1 cellular context compared by ENCODE assay signal in the genomic region with DNA sequence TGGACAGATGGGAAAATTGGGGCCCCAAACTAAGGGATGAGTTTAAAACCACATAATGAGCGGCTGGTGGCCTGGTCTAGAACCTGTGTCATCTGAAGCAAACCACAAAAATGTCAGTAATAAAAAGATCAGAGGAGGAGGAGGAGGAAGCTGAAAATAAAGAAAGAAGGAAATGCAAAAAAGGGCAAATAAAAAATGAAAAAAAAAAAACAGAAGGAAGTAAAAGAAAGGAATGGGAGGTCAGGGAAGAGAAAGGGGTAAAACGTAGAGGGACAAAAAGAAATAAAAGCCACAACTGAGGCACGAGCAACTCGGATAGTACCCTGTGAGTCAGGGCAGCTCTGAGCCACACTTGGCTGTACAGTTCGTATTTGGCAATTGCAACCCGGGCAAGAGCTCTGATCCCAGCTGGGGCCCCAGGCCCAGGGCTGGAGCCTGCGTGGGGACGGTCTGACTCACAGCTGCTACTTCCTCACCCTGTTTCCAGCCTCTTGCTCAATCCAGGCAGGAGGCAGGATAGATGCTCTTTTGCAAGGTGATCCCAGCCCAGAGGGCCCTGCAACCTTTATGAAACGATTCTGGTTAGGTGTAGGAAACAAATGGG.
A peak's percentile ranks its signal among the peaks of the same experiment; 100 is the strongest.
TF ChIP-seq lines count a peak whose summit lies in the region.

No MANE protein-coding gene starts in this region.

TF ChIP-seq in HepG2, 621 proteins besides CTCF, POLR2A, EP300 and RAD21 (continued from another document and continues in another):
- TF ChIP-seq, protein P1, sequence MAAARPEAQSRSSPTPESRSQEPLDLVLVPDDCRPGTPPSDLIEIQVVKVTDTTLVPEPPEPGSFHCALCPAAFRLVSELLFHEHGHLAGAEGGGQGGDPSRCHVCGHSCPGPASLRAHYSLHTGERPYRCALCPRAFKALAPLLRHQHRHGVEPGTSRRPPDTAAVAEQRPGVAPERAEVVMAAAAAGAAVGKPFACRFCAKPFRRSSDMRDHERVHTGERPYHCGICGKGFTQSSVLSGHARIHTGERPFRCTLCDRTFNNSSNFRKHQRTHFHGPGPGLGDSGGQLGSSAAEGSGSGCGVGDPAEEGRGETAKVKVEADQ (CRISPR knock-in tag; IDR thresholded peaks at IDR 0.05; ENCODE audit: borderline replicate concordance): peak; percentile 60; the same call in 1 of the 2 replicates
- TF ChIP-seq ZNF350 (CRISPR knock-in tag; IDR thresholded peaks at IDR 0.05; ENCODE audit: borderline replicate concordance, low read depth) (peak; percentile 40; the same call in 1 of the 2 replicates), FOXP1 (IDR thresholded peaks at IDR 0.05) (no peak), FOXP1 (CRISPR knock-in tag; IDR thresholded peaks at IDR 0.05) (peak; percentile 33; the same call in 1 of the 2 replicates), ZNF329 (CRISPR knock-in tag; IDR thresholded peaks at IDR 0.05; ENCODE audit: low read depth) (no peak), SP1 (IDR thresholded peaks at IDR 0.05) (no peak), SP1 (CRISPR knock-in tag; IDR thresholded peaks at IDR 0.05) (no peak), LCORL (IDR thresholded peaks at IDR 0.05) (no peak), LCORL (CRISPR knock-in tag; IDR thresholded peaks at IDR 0.05) (peak; percentile 98), KDM1A (CRISPR knock-in tag; IDR thresholded peaks at IDR 0.05) (peak; percentile 92), ZNF616 (CRISPR knock-in tag; IDR thresholded peaks at IDR 0.05; ENCODE audit: low read depth) (no peak), SP2 (CRISPR knock-in tag; IDR thresholded peaks at IDR 0.05) (no peak), ZNF256 (CRISPR knock-in tag; conservative IDR thresholded peaks at IDR 0.05) (no peak), SOX5 (CRISPR knock-in tag; IDR thresholded peaks at IDR 0.05; ENCODE audit: borderline replicate concordance) (peak; percentile 71; the same call in 1 of the 2 replicates), ZBTB7A (CRISPR knock-in tag; IDR thresholded peaks at IDR 0.05) (no peak), SSRP1 (CRISPR knock-in tag; IDR thresholded peaks at IDR 0.05) (no peak), JUNB (CRISPR knock-in tag; IDR thresholded peaks at IDR 0.05; ENCODE audit: borderline replicate concordance) (no peak), ZNF746 (CRISPR knock-in tag; IDR thresholded peaks at IDR 0.05) (peak; percentile 36; the same call in 1 of the 2 replicates), ZNF234 (CRISPR knock-in tag; conservative IDR thresholded peaks at IDR 0.05) (no peak), REXO4 (CRISPR knock-in tag; IDR thresholded peaks at IDR 0.05; ENCODE audit: borderline replicate concordance) (no peak), ZNF761 (CRISPR knock-in tag; conservative IDR thresholded peaks at IDR 0.05) (no peak), ZSCAN29 (CRISPR knock-in tag; conservative IDR thresholded peaks at IDR 0.05) (0 out of 2 replicates have a peak, but pooled peaks have one; percentile 62), ZNF33A (CRISPR knock-in tag; IDR thresholded peaks at IDR 0.05; ENCODE audit: borderline replicate concordance) (no peak), ASH2L (IDR thresholded peaks at IDR 0.05; ENCODE audit: insufficient read length, low read depth, low read length) (peak; percentile 25), KLF9 (CRISPR knock-in tag; IDR thresholded peaks at IDR 0.05; ENCODE audit: low read depth) (no peak), MTF2 (CRISPR knock-in tag; IDR thresholded peaks at IDR 0.05; ENCODE audit: borderline replicate concordance) (no peak), TEAD2 (CRISPR knock-in tag; IDR thresholded peaks at IDR 0.05) (no peak), JUN (CRISPR knock-in tag; IDR thresholded peaks at IDR 0.05) (no peak), FOXK1 (CRISPR knock-in tag; IDR thresholded peaks at IDR 0.05; ENCODE audit: borderline replicate concordance, low read depth) (peak; percentile 37; the same call in 1 of the 2 replicates), IRF2 (CRISPR knock-in tag; IDR thresholded peaks at IDR 0.05) (peak; percentile 71; the same call in 1 of the 2 replicates), ZNF136 (CRISPR knock-in tag; IDR thresholded peaks at IDR 0.05; ENCODE audit: low read depth) (peak; percentile 80; the same call in 1 of the 2 replicates), FOXM1 (CRISPR knock-in tag; IDR thresholded peaks at IDR 0.05) (no peak), ZNF724P (CRISPR knock-in tag; IDR thresholded peaks at IDR 0.05; ENCODE audit: borderline replicate concordance) (no peak), BRD4 (CRISPR knock-in tag; IDR thresholded peaks at IDR 0.05) (no peak), ZNF614 (CRISPR knock-in tag; IDR thresholded peaks at IDR 0.05; ENCODE audit: borderline replicate concordance) (no peak), EED (CRISPR knock-in tag; IDR thresholded peaks at IDR 0.05) (no peak), ZFP62 (CRISPR knock-in tag; IDR thresholded peaks at IDR 0.05) (no peak), NR3C1 (CRISPR knock-in tag; IDR thresholded peaks at IDR 0.05) (no peak), ZNF567 (CRISPR knock-in tag; IDR thresholded peaks at IDR 0.05; ENCODE audit: borderline replicate concordance) (no peak), ZEB1 (IDR thresholded peaks at IDR 0.05; ENCODE audit: insufficient replicate concordance, low read depth) (no peak), FOSL1 (CRISPR knock-in tag; IDR thresholded peaks at IDR 0.05; ENCODE audit: borderline replicate concordance) (peak; percentile 81; the same call in 1 of the 2 replicates), MEIS1 (CRISPR knock-in tag; IDR thresholded peaks at IDR 0.05; ENCODE audit: borderline replicate concordance) (no peak), ZNF317 (CRISPR knock-in tag; IDR thresholded peaks at IDR 0.05) (peak; percentile 46; the same call in 1 of the 2 replicates), CBX5 (CRISPR knock-in tag; IDR thresholded peaks at IDR 0.05; ENCODE audit: borderline replicate concordance) (peak; percentile 79; the same call in 1 of the 2 replicates), KDM5B (CRISPR knock-in tag; IDR thresholded peaks at IDR 0.05; ENCODE audit: borderline replicate concordance) (peak; percentile 58; the same call in 1 of the 2 replicates), FLYWCH1 (CRISPR knock-in tag; IDR thresholded peaks at IDR 0.05) (no peak), U2AF1 (optimal IDR thresholded peaks at IDR 0.05; ENCODE audit: low read depth, low read length) (no peak), GABPB1 (CRISPR knock-in tag; IDR thresholded peaks at IDR 0.05) (peak; percentile 61), RFX1 (IDR thresholded peaks at IDR 0.05) (no peak), ZNF296 (CRISPR knock-in tag; conservative IDR thresholded peaks at IDR 0.05) (no peak), REPIN1 (CRISPR knock-in tag; IDR thresholded peaks at IDR 0.05; ENCODE audit: borderline replicate concordance, low read depth) (no peak), ZNF274 (CRISPR knock-in tag; IDR thresholded peaks at IDR 0.05) (peak; percentile 31; the same call in 1 of the 2 replicates)
- TF ChIP-seq, protein P2, sequence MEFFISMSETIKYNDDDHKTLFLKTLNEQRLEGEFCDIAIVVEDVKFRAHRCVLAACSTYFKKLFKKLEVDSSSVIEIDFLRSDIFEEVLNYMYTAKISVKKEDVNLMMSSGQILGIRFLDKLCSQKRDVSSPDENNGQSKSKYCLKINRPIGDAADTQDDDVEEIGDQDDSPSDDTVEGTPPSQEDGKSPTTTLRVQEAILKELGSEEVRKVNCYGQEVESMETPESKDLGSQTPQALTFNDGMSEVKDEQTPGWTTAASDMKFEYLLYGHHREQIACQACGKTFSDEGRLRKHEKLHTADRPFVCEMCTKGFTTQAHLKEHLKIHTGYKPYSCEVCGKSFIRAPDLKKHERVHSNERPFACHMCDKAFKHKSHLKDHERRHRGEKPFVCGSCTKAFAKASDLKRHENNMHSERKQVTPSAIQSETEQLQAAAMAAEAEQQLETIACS (CRISPR knock-in tag; IDR thresholded peaks at IDR 0.05): no peak
- TF ChIP-seq, protein P3, sequence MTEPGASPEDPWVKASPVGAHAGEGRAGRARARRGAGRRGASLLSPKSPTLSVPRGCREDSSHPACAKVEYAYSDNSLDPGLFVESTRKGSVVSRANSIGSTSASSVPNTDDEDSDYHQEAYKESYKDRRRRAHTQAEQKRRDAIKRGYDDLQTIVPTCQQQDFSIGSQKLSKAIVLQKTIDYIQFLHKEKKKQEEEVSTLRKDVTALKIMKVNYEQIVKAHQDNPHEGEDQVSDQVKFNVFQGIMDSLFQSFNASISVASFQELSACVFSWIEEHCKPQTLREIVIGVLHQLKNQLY (CRISPR knock-in tag; IDR thresholded peaks at IDR 0.05): peak; percentile 66; the same call in 1 of the 2 replicates
- TF ChIP-seq, protein P4, sequence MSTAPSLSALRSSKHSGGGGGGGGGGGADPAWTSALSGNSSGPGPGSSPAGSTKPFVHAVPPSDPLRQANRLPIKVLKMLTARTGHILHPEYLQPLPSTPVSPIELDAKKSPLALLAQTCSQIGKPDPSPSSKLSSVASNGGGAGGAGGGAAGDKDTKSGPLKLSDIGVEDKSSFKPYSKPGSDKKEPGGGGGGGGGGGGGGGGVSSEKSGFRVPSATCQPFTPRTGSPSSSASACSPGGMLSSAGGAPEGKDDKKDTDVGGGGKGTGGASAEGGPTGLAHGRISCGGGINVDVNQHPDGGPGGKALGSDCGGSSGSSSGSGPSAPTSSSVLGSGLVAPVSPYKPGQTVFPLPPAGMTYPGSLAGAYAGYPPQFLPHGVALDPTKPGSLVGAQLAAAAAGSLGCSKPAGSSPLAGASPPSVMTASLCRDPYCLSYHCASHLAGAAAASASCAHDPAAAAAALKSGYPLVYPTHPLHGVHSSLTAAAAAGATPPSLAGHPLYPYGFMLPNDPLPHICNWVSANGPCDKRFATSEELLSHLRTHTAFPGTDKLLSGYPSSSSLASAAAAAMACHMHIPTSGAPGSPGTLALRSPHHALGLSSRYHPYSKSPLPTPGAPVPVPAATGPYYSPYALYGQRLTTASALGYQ (CRISPR knock-in tag; IDR thresholded peaks at IDR 0.05): no peak
- TF ChIP-seq, protein P5, sequence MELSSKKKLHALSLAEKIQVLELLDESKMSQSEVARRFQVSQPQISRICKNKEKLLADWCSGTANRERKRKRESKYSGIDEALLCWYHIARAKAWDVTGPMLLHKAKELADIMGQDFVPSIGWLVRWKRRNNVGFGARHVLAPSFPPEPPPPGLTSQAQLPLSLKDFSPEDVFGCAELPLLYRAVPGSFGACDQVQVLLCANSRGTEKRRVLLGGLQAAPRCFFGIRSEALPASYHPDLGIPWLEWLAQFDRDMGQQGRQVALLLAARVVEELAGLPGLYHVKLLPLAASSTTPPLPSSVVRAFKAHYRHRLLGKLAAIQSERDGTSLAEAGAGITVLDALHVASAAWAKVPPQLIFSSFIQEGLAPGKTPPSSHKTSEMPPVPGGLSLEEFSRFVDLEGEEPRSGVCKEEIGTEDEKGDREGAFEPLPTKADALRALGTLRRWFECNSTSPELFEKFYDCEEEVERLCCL (CRISPR knock-in tag; IDR thresholded peaks at IDR 0.05; ENCODE audit: borderline replicate concordance): no peak
- TF ChIP-seq, protein P6, sequence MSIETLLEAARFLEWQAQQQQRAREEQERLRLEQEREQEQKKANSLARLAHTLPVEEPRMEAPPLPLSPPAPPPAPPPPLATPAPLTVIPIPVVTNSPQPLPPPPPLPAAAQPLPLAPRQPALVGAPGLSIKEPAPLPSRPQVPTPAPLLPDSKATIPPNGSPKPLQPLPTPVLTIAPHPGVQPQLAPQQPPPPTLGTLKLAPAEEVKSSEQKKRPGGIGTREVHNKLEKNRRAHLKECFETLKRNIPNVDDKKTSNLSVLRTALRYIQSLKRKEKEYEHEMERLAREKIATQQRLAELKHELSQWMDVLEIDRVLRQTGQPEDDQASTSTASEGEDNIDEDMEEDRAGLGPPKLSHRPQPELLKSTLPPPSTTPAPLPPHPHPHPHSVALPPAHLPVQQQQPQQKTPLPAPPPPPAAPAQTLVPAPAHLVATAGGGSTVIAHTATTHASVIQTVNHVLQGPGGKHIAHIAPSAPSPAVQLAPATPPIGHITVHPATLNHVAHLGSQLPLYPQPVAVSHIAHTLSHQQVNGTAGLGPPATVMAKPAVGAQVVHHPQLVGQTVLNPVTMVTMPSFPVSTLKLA (IDR thresholded peaks at IDR 0.05): no peak
- TF ChIP-seq, protein P7, sequence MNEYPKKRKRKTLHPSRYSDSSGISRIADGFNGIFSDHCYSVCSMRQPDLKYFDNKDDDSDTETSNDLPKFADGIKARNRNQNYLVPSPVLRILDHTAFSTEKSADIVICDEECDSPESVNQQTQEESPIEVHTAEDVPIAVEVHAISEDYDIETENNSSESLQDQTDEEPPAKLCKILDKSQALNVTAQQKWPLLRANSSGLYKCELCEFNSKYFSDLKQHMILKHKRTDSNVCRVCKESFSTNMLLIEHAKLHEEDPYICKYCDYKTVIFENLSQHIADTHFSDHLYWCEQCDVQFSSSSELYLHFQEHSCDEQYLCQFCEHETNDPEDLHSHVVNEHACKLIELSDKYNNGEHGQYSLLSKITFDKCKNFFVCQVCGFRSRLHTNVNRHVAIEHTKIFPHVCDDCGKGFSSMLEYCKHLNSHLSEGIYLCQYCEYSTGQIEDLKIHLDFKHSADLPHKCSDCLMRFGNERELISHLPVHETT (CRISPR knock-in tag; conservative IDR thresholded peaks at IDR 0.05): no peak
- TF ChIP-seq, protein P8, sequence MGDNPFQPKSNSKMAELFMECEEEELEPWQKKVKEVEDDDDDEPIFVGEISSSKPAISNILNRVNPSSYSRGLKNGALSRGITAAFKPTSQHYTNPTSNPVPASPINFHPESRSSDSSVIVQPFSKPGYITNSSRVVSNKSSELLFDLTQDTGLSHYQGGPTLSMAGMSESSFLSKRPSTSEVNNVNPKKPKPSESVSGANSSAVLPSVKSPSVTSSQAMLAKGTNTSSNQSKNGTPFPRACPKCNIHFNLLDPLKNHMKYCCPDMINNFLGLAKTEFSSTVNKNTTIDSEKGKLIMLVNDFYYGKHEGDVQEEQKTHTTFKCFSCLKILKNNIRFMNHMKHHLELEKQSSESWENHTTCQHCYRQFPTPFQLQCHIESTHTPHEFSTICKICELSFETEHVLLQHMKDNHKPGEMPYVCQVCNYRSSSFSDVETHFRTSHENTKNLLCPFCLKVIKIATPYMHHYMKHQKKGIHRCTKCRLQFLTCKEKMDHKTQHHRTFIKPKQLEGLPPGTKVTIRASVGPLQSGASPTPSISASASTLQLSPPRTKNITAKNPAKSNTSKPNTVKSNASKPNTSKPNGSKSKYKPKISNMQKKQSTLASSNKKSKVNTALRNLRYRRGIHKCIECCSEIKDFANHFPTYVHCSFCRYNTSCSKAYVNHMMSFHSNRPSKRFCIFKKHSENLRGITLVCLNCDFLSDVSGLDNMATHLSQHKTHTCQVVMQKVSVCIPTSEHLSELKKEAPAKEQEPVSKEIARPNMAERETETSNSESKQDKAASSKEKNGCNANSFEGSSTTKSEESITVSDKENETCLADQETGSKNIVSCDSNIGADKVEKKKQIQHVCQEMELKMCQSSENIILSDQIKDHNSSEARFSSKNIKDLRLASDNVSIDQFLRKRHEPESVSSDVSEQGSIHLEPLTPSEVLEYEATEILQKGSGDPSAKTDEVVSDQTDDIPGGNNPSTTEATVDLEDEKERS (CRISPR knock-in tag; IDR thresholded peaks at IDR 0.05): 0 out of 2 replicates have a peak, but pooled peaks have one; percentile 42
